In genomic region chr9:124450241-124450924, GRCh38 we compare ENCODE assay signal across 11 cellular contexts. TPM values are rescaled to one million over a fixed set of nuclear protein-coding genes. Genes with fewer than 3 reads are reported as not detected.
DNase-seq lines count a peak whose midpoint lies in the region; ATAC-seq and TF ChIP-seq lines count a peak whose summit lies in the region.
"Had no signal": no experiment of that assay in that cellular context is flagged by ENCODE, and none has a peak within 500 bp of the region (broad histone marks: within the 10 kb centered on the region; RNA-seq: fewer than 3 reads in every experiment).

TSS of gene ADGRD2 (plus strand) at chr9:124450451. CDS start at chr9:124451667, 1,216 bp downstream.

- no peaks in the 10 kb centered on the region for H3K36me3 Mint-ChIP-seq in activated CD8-positive, alpha-beta T cell treated with anti-CD3 and anti-CD28 coated beads for 36 hours (ENCODE audit: low read depth)
- H3K36me3 Mint-ChIP-seq in activated CD8-positive, alpha-beta T cell treated with anti-CD3 and anti-CD28 coated beads, Interleukin-2, amount 10 ng/mL, durations not matched to agents 7 days and 5 days (ENCODE audit: low read depth) = no peaks in the 10 kb centered on the region
- H3K36me3 Mint-ChIP-seq in activated CD4-positive, alpha-beta T cell treated with anti-CD3 and anti-CD28 coated beads, Interleukin-2, amount 10 ng/mL, durations not matched to agents 7 days and 5 days (ENCODE audit: low read depth) = no peaks in the 10 kb centered on the region
- H3K36me3 Mint-ChIP-seq: CD4-positive, alpha-beta memory T cell had no signal

- no peaks in the 10 kb centered on the region for H4K20me1 ChIP-seq in OCI-LY1 (ENCODE audit: insufficient read depth, low read length)

- ATAC-seq in activated CD8-positive, alpha-beta T cell treated with anti-CD3 and anti-CD28 coated beads for 36 hours = peak; percentile 26
- ATAC-seq in activated CD8-positive, alpha-beta T cell treated with anti-CD3 and anti-CD28 coated beads, Interleukin-2, amount 10 ng/mL, durations not matched to agents 7 days and 5 days = no peak
- ATAC-seq in GM21528 (IDR thresholded peaks at IDR 0.05; ENCODE audit: low FRiP score, unreplicated experiment) = no peak
- ATAC-seq: HCT116 had no signal

- H3K27ac ChIP-seq in OCI-LY1 (ENCODE audit: low read depth, low read length, poor library complexity, severe bottlenecking) (no peak within 1 kb of the TSS), spleen (no peak within 1 kb of the TSS)

- POLR2A ChIA-PET in activated CD8-positive, alpha-beta T cell treated with anti-CD3 and anti-CD28 coated beads for 36 hours (lab: Charles Lee) = no interaction called here
- POLR2A ChIA-PET in activated CD8-positive, alpha-beta T cell treated with anti-CD3 and anti-CD28 coated beads, Interleukin-2, amount 10 ng/mL, durations not matched to agents 7 days and 5 days (lab: Charles Lee) = no interaction called here
- POLR2A ChIA-PET in activated CD4-positive, alpha-beta T cell treated with anti-CD3 and anti-CD28 coated beads, Interleukin-2, amount 10 ng/mL, durations not matched to agents 7 days and 5 days (lab: Charles Lee) = no interaction called here

- no peaks in the 10 kb centered on the region for H3K9me3 Mint-ChIP-seq in activated CD8-positive, alpha-beta T cell treated with anti-CD3 and anti-CD28 coated beads for 36 hours
- no peaks in the 10 kb centered on the region for H3K9me3 Mint-ChIP-seq in activated CD8-positive, alpha-beta T cell treated with anti-CD3 and anti-CD28 coated beads, Interleukin-2, amount 10 ng/mL, durations not matched to agents 7 days and 5 days (ENCODE audit: insufficient read depth)
- no peaks in the 10 kb centered on the region for H3K9me3 Mint-ChIP-seq in activated CD4-positive, alpha-beta T cell treated with anti-CD3 and anti-CD28 coated beads, Interleukin-2, amount 10 ng/mL, durations not matched to agents 7 days and 5 days
- H3K9me3 Mint-ChIP-seq: CD4-positive, alpha-beta memory T cell had no signal

- no peak within 1 kb of the TSS for H3K4me3 Mint-ChIP-seq in activated CD8-positive, alpha-beta T cell treated with anti-CD3 and anti-CD28 coated beads for 36 hours
- no peak within 1 kb of the TSS for H3K4me3 Mint-ChIP-seq in activated CD8-positive, alpha-beta T cell treated with anti-CD3 and anti-CD28 coated beads, Interleukin-2, amount 10 ng/mL, durations not matched to agents 7 days and 5 days
- H3K4me3 Mint-ChIP-seq in activated CD4-positive, alpha-beta T cell treated with anti-CD3 and anti-CD28 coated beads, Interleukin-2, amount 10 ng/mL, durations not matched to agents 7 days and 5 days = no peak within 1 kb of the TSS

- H3K4me1 ChIP-seq in OCI-LY1 (ENCODE audit: insufficient read depth, low read length, severe bottlenecking) = no peaks in the 10 kb centered on the region
- peaks cover 0 to 37% (median 19%) of the 10 kb centered on the region in 6 donors for H3K4me1 ChIP-seq in spleen

- no peak for TF ChIP-seq POLR2A in spleen (IDR thresholded peaks at IDR 0.05)

- no peaks in the 10 kb centered on the region for H3K36me3 ChIP-seq in OCI-LY1 (ENCODE audit: insufficient read depth, low read length)
- H3K36me3 ChIP-seq in spleen = no peaks in the 10 kb centered on the region

- TF ChIP-seq CTCF in activated CD8-positive, alpha-beta T cell treated with anti-CD3 and anti-CD28 coated beads for 36 hours (IDR thresholded peaks at IDR 0.05) = no peak
- TF ChIP-seq CTCF in OCI-LY1 (IDR thresholded peaks at IDR 0.05; ENCODE audit: low read length) (no peak), spleen (IDR thresholded peaks at IDR 0.05 in 8 of 11, conservative IDR thresholded peaks at IDR 0.05 in 3 of 11) (no peak)

- no peaks in the 10 kb centered on the region for H3K79me2 ChIP-seq in OCI-LY1 (ENCODE audit: insufficient read depth, low read length)

- 0 out of 2 replicates have a peak within 1 kb of the TSS, but pooled peaks have one; percentile 9 for H3K4me2 ChIP-seq in OCI-LY1 (ENCODE audit: low read length)

- H3K27me3 ChIP-seq in OCI-LY1 (ENCODE audit: insufficient read depth, low read length) (no peaks in the 10 kb centered on the region), spleen (replicated peaks in 1 of 7) (peaks cover 0 to 86% (median 44%) of the 10 kb centered on the region in 7 donors)

- no peak within 1 kb of the TSS for H3K4me3 ChIP-seq in OCI-LY1 (ENCODE audit: low read depth, low read length, poor library complexity, severe bottlenecking)
- H3K4me3 ChIP-seq in spleen = peak within 1 kb of the TSS in 1 of 8 donors; percentile 35

- DNase-seq in activated CD8-positive, alpha-beta T cell treated with anti-CD3 and anti-CD28 coated beads for 36 hours = peak; percentile 16
- no peak for DNase-seq in activated CD8-positive, alpha-beta T cell treated with anti-CD3 and anti-CD28 coated beads, Interleukin-2, amount 10 ng/mL, durations not matched to agents 7 days and 5 days
- peak; percentile 12 for DNase-seq in glomerular visceral epithelial cell (ENCODE audit: extremely low spot score)
- peak; percentile 67 for DNase-seq in spleen
- no peak for DNase-seq in NCI-H1694 treated with DMSO at 0.1 percent for 48 hours (lab: John Stamatoyannopoulos, UW)
- DNase-seq in activated CD4-positive, alpha-beta T cell treated with anti-CD3 and anti-CD28 coated beads, Interleukin-2, amount 10 ng/mL, durations not matched to agents 7 days and 5 days = no peak
- DNase-seq: activated naive CD4-positive, alpha-beta T cell treated with anti-CD3 and anti-CD28 coated beads, Interleukin-2, amount 50 U/mL, for 16 hours; CD4-positive, alpha-beta memory T cell had no signal

- WGBS in spleen, 5 donors = 5 to 18% (median 10%) methylated on average over 25 to 41 of the region's 41 CpGs

- no peaks in the 10 kb centered on the region for H3F3A ChIP-seq in OCI-LY1 (ENCODE audit: insufficient read depth, low read length)

- H3K27ac Mint-ChIP-seq in activated CD8-positive, alpha-beta T cell treated with anti-CD3 and anti-CD28 coated beads for 36 hours = no peak within 1 kb of the TSS
- H3K27ac Mint-ChIP-seq in activated CD8-positive, alpha-beta T cell treated with anti-CD3 and anti-CD28 coated beads, Interleukin-2, amount 10 ng/mL, durations not matched to agents 7 days and 5 days = no peak within 1 kb of the TSS
- H3K27ac Mint-ChIP-seq in activated CD4-positive, alpha-beta T cell treated with anti-CD3 and anti-CD28 coated beads, Interleukin-2, amount 10 ng/mL, durations not matched to agents 7 days and 5 days = no peak within 1 kb of the TSS
- H3K27ac Mint-ChIP-seq: CD4-positive, alpha-beta memory T cell had no signal

- intact Hi-C loops in activated CD8-positive, alpha-beta T cell treated with anti-CD3 and anti-CD28 coated beads for 36 hours (cut with micrococcal nuclease) = no loop called here
- intact Hi-C loops in spleen (cut with DNase I; ENCODE audit: low total_unique reads) = no loop called here

- no peak within 1 kb of the TSS for H3K9ac ChIP-seq in OCI-LY1 (ENCODE audit: low read length)

- H3K9me2 ChIP-seq in OCI-LY1 (ENCODE audit: low read depth, low read length) = no peaks in the 10 kb centered on the region

- H3K9me3 ChIP-seq in OCI-LY1 (ENCODE audit: low read length) (no peaks in the 10 kb centered on the region), spleen (no peaks in the 10 kb centered on the region)

- no peaks in the 10 kb centered on the region for H3K4me1 Mint-ChIP-seq in activated CD8-positive, alpha-beta T cell treated with anti-CD3 and anti-CD28 coated beads for 36 hours (ENCODE audit: low read depth)
- H3K4me1 Mint-ChIP-seq in activated CD8-positive, alpha-beta T cell treated with anti-CD3 and anti-CD28 coated beads, Interleukin-2, amount 10 ng/mL, durations not matched to agents 7 days and 5 days (ENCODE audit: low read depth) = no peaks in the 10 kb centered on the region
- H3K4me1 Mint-ChIP-seq in activated CD4-positive, alpha-beta T cell treated with anti-CD3 and anti-CD28 coated beads, Interleukin-2, amount 10 ng/mL, durations not matched to agents 7 days and 5 days = no peaks in the 10 kb centered on the region

- CTCF ChIA-PET in activated CD8-positive, alpha-beta T cell treated with anti-CD3 and anti-CD28 coated beads for 36 hours (lab: Charles Lee) = no interaction called here
- CTCF ChIA-PET in activated CD8-positive, alpha-beta T cell treated with anti-CD3 and anti-CD28 coated beads, Interleukin-2, amount 10 ng/mL, durations not matched to agents 7 days and 5 days (lab: Charles Lee) = no interaction called here
- CTCF ChIA-PET in activated CD4-positive, alpha-beta T cell treated with anti-CD3 and anti-CD28 coated beads, Interleukin-2, amount 10 ng/mL, durations not matched to agents 7 days and 5 days (lab: Charles Lee) = no interaction called here

- no peak within 1 kb of the TSS for H2AFZ ChIP-seq in OCI-LY1 (ENCODE audit: low read length)

- peaks cover 33% of the 10 kb centered on the region for H3K27me3 Mint-ChIP-seq in activated CD8-positive, alpha-beta T cell treated with anti-CD3 and anti-CD28 coated beads for 36 hours
- H3K27me3 Mint-ChIP-seq in activated CD8-positive, alpha-beta T cell treated with anti-CD3 and anti-CD28 coated beads, Interleukin-2, amount 10 ng/mL, durations not matched to agents 7 days and 5 days (ENCODE audit: low read depth) = peaks cover 27% of the 10 kb centered on the region
- peaks cover 32% of the 10 kb centered on the region for H3K27me3 Mint-ChIP-seq in activated CD4-positive, alpha-beta T cell treated with anti-CD3 and anti-CD28 coated beads, Interleukin-2, amount 10 ng/mL, durations not matched to agents 7 days and 5 days

RNA-seq across cellular contexts. Expression of gene ADGRD2, which starts in this region (rescaled TPM):
- not detected for total RNA-seq in activated CD8-positive, alpha-beta T cell treated with anti-CD3 and anti-CD28 coated beads for 36 hours
- total RNA-seq in activated CD8-positive, alpha-beta T cell treated with anti-CD3 and anti-CD28 coated beads, Interleukin-2, amount 10 ng/mL, durations not matched to agents 7 days and 5 days = not detected
- under 1 TPM in 4 of 7 donors, not detected in 3; 0.18 to 0.50 (median 0.33) TPM for total RNA-seq in spleen
- polyA plus RNA-seq in spleen = under 1 TPM in 1 of 3 donors, not detected in 2; 0.15 TPM
- total RNA-seq in activated CD4-positive, alpha-beta T cell treated with anti-CD3 and anti-CD28 coated beads, Interleukin-2, amount 10 ng/mL, durations not matched to agents 7 days and 5 days = not detected
- total RNA-seq: CD4-positive, alpha-beta memory T cell had no signal
- polyA plus RNA-seq: CD4-positive, alpha-beta memory T cell had no signal

Comparison
In these comparisons a context has a peak if more than half of its experiments do, and no peak if none do; other contexts are left out.
1. Peak in DNase-seq and ATAC-seq in activated CD8-positive, alpha-beta T cell treated with anti-CD3 and anti-CD28 coated beads for 36 hours; RNA of the gene not detected or under 1 TPM.
2. Peak in DNase-seq in spleen; RNA of the gene not detected or under 1 TPM.